Comparison of ENCODE assay signal across 1 cellular context in the genomic region with DNA sequence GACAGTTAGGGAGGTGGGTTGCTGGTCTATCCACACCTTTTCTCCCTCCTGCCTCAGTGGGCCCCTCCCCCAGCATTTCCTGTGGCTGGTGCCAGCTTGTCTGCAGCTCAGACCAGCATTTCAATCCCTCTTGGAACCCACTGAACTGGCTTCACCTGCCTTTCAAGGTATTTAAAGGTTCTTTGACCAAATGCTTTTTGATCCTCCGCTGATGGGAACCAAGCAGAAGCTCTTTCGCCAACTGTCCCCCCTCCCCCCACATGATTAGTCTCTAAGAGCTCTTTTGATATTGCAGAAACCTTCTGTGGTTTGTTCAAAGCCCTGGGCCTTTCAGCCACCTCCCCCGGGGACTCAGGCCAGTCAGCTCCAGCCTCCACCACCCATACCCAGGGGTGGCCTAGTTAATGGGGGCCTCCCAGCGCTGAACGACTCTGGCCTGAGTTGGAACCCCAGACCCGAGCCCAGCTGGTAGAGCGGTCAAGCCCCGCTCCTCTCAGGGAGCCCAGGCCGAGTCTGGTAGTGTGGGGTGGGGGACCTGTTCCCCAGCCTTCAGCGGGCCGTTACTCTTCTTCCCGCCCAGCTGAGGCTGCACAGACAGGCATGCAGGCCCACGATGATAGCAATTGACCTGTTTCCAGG.
TF ChIP-seq lines count a peak whose summit lies in the region.

No MANE protein-coding gene starts in this region.

TF ChIP-seq in IMR-90, 13 proteins besides CTCF, POLR2A, EP300 and RAD21:
- no peak for TF ChIP-seq MXI1 (IDR thresholded peaks at IDR 0.05; ENCODE audit: borderline replicate concordance, low read depth, low read length)
- no peak for TF ChIP-seq CEBPB (IDR thresholded peaks at IDR 0.05; ENCODE audit: low read depth, low read length)
- no peak for TF ChIP-seq FOS (IDR thresholded peaks at IDR 0.05; ENCODE audit: low read depth, low read length)
- TF ChIP-seq MAZ (IDR thresholded peaks at IDR 0.05; ENCODE audit: borderline replicate concordance, low read depth, low read length), result no peak
- TF ChIP-seq, protein P1, sequence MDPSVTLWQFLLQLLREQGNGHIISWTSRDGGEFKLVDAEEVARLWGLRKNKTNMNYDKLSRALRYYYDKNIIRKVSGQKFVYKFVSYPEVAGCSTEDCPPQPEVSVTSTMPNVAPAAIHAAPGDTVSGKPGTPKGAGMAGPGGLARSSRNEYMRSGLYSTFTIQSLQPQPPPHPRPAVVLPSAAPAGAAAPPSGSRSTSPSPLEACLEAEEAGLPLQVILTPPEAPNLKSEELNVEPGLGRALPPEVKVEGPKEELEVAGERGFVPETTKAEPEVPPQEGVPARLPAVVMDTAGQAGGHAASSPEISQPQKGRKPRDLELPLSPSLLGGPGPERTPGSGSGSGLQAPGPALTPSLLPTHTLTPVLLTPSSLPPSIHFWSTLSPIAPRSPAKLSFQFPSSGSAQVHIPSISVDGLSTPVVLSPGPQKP (IDR thresholded peaks at IDR 0.05; ENCODE audit: borderline replicate concordance, low read depth, low read length), result no peak
- no peak for TF ChIP-seq SMC3 (IDR thresholded peaks at IDR 0.05; ENCODE audit: low read depth, low read length)
- TF ChIP-seq BHLHE40 (IDR thresholded peaks at IDR 0.05; ENCODE audit: low read depth, low read length), result no peak
- no peak for TF ChIP-seq RFX5 (IDR thresholded peaks at IDR 0.05; ENCODE audit: low read depth, low read length)
- no peak for TF ChIP-seq MAFK (IDR thresholded peaks at IDR 0.05; ENCODE audit: low read depth, low read length)
- TF ChIP-seq NFE2L2 (IDR thresholded peaks at IDR 0.05; ENCODE audit: low read depth, low read length), result no peak
- TF ChIP-seq, protein P2, sequence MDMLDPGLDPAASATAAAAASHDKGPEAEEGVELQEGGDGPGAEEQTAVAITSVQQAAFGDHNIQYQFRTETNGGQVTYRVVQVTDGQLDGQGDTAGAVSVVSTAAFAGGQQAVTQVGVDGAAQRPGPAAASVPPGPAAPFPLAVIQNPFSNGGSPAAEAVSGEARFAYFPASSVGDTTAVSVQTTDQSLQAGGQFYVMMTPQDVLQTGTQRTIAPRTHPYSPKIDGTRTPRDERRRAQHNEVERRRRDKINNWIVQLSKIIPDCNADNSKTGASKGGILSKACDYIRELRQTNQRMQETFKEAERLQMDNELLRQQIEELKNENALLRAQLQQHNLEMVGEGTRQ (IDR thresholded peaks at IDR 0.05; ENCODE audit: low read depth, low read length), result no peak
- TF ChIP-seq RCOR1 (IDR thresholded peaks at IDR 0.05; ENCODE audit: insufficient replicate concordance, low read length), result no peak
- TF ChIP-seq CHD1 (IDR thresholded peaks at IDR 0.05; ENCODE audit: low read depth, low read length), result no peak
TF ChIP-seq in IMR-90: peak in this region for 0.
